ENCODE assay signal across 27 cellular contexts in the genomic region with DNA sequence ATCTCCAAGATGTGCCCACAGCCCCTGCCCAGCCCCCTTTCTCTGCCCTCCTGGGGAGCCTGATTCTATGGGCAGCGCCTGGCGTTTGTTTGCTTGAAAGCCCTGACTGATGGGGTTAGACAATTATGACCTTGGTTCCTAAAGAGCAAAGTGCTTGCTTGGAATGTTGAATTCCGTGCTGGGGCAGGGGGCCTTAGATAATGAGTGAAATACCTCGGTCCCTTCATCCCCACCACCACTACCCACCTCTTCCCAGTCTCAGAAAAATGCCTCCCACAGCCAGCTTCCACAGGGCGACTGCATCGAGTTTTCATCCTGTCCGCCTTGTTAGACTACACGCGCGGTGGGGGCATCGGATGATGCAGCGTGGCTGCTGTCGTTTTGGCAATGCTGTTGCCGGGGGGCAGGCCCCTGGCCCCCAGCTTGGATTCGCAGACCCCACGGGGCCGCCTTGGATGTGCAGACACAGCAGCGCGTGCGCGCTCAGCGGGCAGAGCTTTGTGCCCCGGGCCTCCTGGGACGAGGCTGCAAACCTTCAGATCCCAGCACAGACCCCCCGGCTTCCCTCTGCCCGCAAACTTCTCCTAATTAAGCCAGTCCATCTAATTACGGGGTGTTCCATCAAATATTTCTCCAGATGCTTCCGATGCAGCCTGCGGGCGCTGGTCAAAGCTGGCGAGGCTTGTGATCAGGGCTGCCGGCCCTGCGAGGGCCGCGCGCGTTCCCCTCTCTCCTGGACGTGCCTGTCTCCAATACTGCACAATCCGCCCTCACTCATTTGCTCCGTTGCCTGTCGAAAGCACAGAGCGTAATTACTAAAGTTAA.
A peak's percentile ranks its signal among the peaks of the same experiment; 100 is the strongest.
DNase-seq lines count a peak whose midpoint lies in the region; TF ChIP-seq lines count a peak whose summit lies in the region.
"Had no signal": no experiment of that assay in that cellular context is flagged by ENCODE, and none has a peak within 500 bp of the region (broad histone marks: within the 10 kb centered on the region; RNA-seq: fewer than 3 reads in every experiment).

No MANE protein-coding gene starts in this region.

- H3K4me2 ChIP-seq in H9 (ENCODE audit: insufficient read depth, insufficient read length, low read length): no peak overlapping the region

- H3K4ac ChIP-seq in H9 (ENCODE audit: low read depth, low read length): no peak overlapping the region

- H2BK15ac ChIP-seq in H9 (ENCODE audit: low read depth, low read length): no peak overlapping the region

- no peaks in the 10 kb centered on the region for H3K79me1 ChIP-seq in H9 (ENCODE audit: insufficient read depth, low read depth, low read length, poor library complexity, severe bottlenecking)

- BruUV-seq in A673 (replicated peaks; lab: Mats Ljungman, UMichigan): no TSS peak

- no peak overlapping the region for H2AK5ac ChIP-seq in H9 (ENCODE audit: insufficient read length, low read length)

- H3K27me3 ChIP-seq in A673 (replicated peaks; ENCODE audit: insufficient read depth, low read depth, low read length, poor library complexity) (peaks cover 58% of the 10 kb centered on the region), H9 (ENCODE audit: insufficient read depth, low read length) (no peaks in the 10 kb centered on the region), left ventricle myocardium inferior (ENCODE audit: low read depth) (peaks cover 90% of the 10 kb centered on the region), esophagus muscularis mucosa (peaks cover 0 to 30% (median 2%) of the 10 kb centered on the region in 4 donors)
- H3K27me3 ChIP-seq in CD8-positive, alpha-beta memory T cell (ENCODE audit: insufficient read depth, low read length, poor library complexity, severe bottlenecking): no peaks in the 10 kb centered on the region
- H3K27me3 ChIP-seq: ascending aorta, thyroid gland had no signal

- TF ChIP-seq CTCF in A673 (conservative IDR thresholded peaks at IDR 0.05; ENCODE audit: low read depth, low read length) (no peak), H9 (conservative IDR thresholded peaks at IDR 0.05) (no peak), left ventricle myocardium inferior (IDR thresholded peaks at IDR 0.05; ENCODE audit: borderline replicate concordance) (no peak), esophagus muscularis mucosa (IDR thresholded peaks at IDR 0.05) (no peak)

- peaks cover 15% of the 10 kb centered on the region for H3K4me1 ChIP-seq in A673 (ENCODE audit: insufficient read depth, low read length, poor library complexity, severe bottlenecking)
- H3K4me1 ChIP-seq in H9 (ENCODE audit: insufficient read depth, low read length): peaks cover 7% of the 10 kb centered on the region; the same call in 1 of the 2 replicates
- H3K4me1 ChIP-seq in left ventricle myocardium inferior: no peaks in the 10 kb centered on the region
- no peaks in the 10 kb centered on the region for H3K4me1 ChIP-seq in esophagus muscularis mucosa
- H3K4me1 ChIP-seq in CD8-positive, alpha-beta memory T cell (ENCODE audit: insufficient read depth, low read length): no peaks in the 10 kb centered on the region
- H3K4me1 ChIP-seq: ascending aorta, BE2C, prostate gland had no signal

- H3K9me3 Mint-ChIP-seq in H9: no peaks in the 10 kb centered on the region
- no peaks in the 10 kb centered on the region for H3K9me3 Mint-ChIP-seq in CD8-positive, alpha-beta memory T cell
- H3K9me3 Mint-ChIP-seq: activated CD8-positive, alpha-beta T cell treated with anti-CD3 and anti-CD28 coated beads for 36 hours; activated naive CD4-positive, alpha-beta T cell treated with anti-CD3 and anti-CD28 coated beads, Interleukin-2, amount 50 U/mL, for 72 hours; activated T-helper 2 cell treated with anti-CD3 and anti-CD28 coated beads, Interferon-gamma antibody, Interleukin-2, Interleukin-4, amounts not matched to agents 10 μg/mL and 5 μg/mL and 100 μg/mL, durations not matched to agents 14 hours and 24 hours and 36 hours; stimulated activated naive CD8-positive, alpha-beta T cell treated with anti-CD3 and anti-CD28 coated beads, Interleukin-15, Interleukin-2, amounts not matched to agents 100 ng/mL and 50 ng/mL, for 24 hours had no signal

- H4K91ac ChIP-seq in H9 (ENCODE audit: insufficient read length, low read depth, low read length): no peak overlapping the region

- no peak overlapping the region for H3K56ac ChIP-seq in H9 (ENCODE audit: insufficient read length, low read depth, low read length)

- peak overlapping the region in 1 of 3 experiments; percentile 65; a peak in 2 of 7 replicates for H3K27ac Mint-ChIP-seq in H9
- H3K27ac Mint-ChIP-seq in CD8-positive, alpha-beta memory T cell: no peak overlapping the region
- H3K27ac Mint-ChIP-seq: activated CD8-positive, alpha-beta T cell treated with anti-CD3 and anti-CD28 coated beads for 36 hours; activated naive CD4-positive, alpha-beta T cell treated with anti-CD3 and anti-CD28 coated beads, Interleukin-2, amount 50 U/mL, for 72 hours; activated T-helper 2 cell treated with anti-CD3 and anti-CD28 coated beads, Interferon-gamma antibody, Interleukin-2, Interleukin-4, amounts not matched to agents 10 μg/mL and 5 μg/mL and 100 μg/mL, durations not matched to agents 14 hours and 24 hours and 36 hours; stimulated activated naive CD8-positive, alpha-beta T cell treated with anti-CD3 and anti-CD28 coated beads, Interleukin-15, Interleukin-2, amounts not matched to agents 100 ng/mL and 50 ng/mL, for 24 hours; T-helper 17 cell had no signal

- no peak overlapping the region for H3K18ac ChIP-seq in H9 (ENCODE audit: insufficient read length, low read depth, low read length)

- H3K14ac ChIP-seq in H9 (ENCODE audit: insufficient read depth, low read length): 0 out of 2 replicates have a peak overlapping the region, but pooled peaks have one; percentile 29

- peaks cover 0 to 2% (median 0%) of the 10 kb centered on the region in 3 experiments; a peak in 2 of 7 replicates for H3K36me3 Mint-ChIP-seq in H9 (ENCODE audit: insufficient read depth in 1 of 3, low read depth in 3 of 3)
- H3K36me3 Mint-ChIP-seq in CD8-positive, alpha-beta memory T cell: no peaks in the 10 kb centered on the region
- H3K36me3 Mint-ChIP-seq: activated naive CD4-positive, alpha-beta T cell treated with anti-CD3 and anti-CD28 coated beads, Interleukin-2, amount 50 U/mL, for 72 hours had no signal

- intact Hi-C loops in A673 (cut with micrococcal nuclease; ENCODE audit: unreplicated experiment) (no loop called here), left ventricle myocardium inferior (cut with micrococcal nuclease) (no loop called here), posterior vena cava (cut with DNase I) (no loop called here), esophagus muscularis mucosa (cut with DNase I) (no loop called here)

- no peak overlapping the region for H2BK5ac ChIP-seq in H9 (ENCODE audit: insufficient read length, low read length)

- H4K8ac ChIP-seq in H9 (replicated peaks; ENCODE audit: insufficient read length, low read depth, low read length): no peak overlapping the region

- no peaks in the 10 kb centered on the region for H3K79me2 ChIP-seq in H9 (ENCODE audit: insufficient read depth, low read length)

- no peaks in the 10 kb centered on the region for H3K36me3 ChIP-seq in A673 (ENCODE audit: insufficient read depth, low read length, poor library complexity, severe bottlenecking)
- H3K36me3 ChIP-seq in left ventricle myocardium inferior: no peaks in the 10 kb centered on the region
- H3K36me3 ChIP-seq in esophagus muscularis mucosa: no peaks in the 10 kb centered on the region
- no peaks in the 10 kb centered on the region for H3K36me3 ChIP-seq in CD8-positive, alpha-beta memory T cell (ENCODE audit: insufficient read depth, low read length)
- H3K36me3 ChIP-seq: ascending aorta, BE2C, prostate gland, thyroid gland had no signal

- H3K9ac ChIP-seq in H9 (ENCODE audit: extremely low read depth, insufficient read length, low read length): no peak overlapping the region

- no peak overlapping the region for H2AFZ ChIP-seq in H9 (ENCODE audit: low read length)

- no peaks in the 10 kb centered on the region for H4K20me1 ChIP-seq in H9 (ENCODE audit: control insufficient read depth, insufficient read depth, insufficient read length)

- H2BK12ac ChIP-seq in H9 (ENCODE audit: insufficient read length, low read depth, low read length): no peak overlapping the region

- no peak overlapping the region for H3K27ac ChIP-seq in A673 (ENCODE audit: low read depth, low read length, poor library complexity, severe bottlenecking)
- no peak overlapping the region for H3K27ac ChIP-seq in H9 (ENCODE audit: insufficient read length, low read depth, low read length)
- H3K27ac ChIP-seq in left ventricle myocardium inferior (replicated peaks): no peak overlapping the region
- H3K27ac ChIP-seq in esophagus muscularis mucosa (replicated peaks in 1 of 4): no peak overlapping the region
- no peak overlapping the region for H3K27ac ChIP-seq in CD8-positive, alpha-beta memory T cell (ENCODE audit: low read depth, low read length)
- H3K27ac ChIP-seq: ascending aorta, prostate gland, thyroid gland had no signal

- H3K9me3 ChIP-seq in A673 (ENCODE audit: low read depth, low read length, poor library complexity, severe bottlenecking) (no peaks in the 10 kb centered on the region), H9 (ENCODE audit: control insufficient read depth, low read depth, low read length) (no peaks in the 10 kb centered on the region), left ventricle myocardium inferior (replicated peaks) (no peaks in the 10 kb centered on the region), esophagus muscularis mucosa (no peaks in the 10 kb centered on the region)
- no peaks in the 10 kb centered on the region for H3K9me3 ChIP-seq in CD8-positive, alpha-beta memory T cell (ENCODE audit: low read length)
- H3K9me3 ChIP-seq: ascending aorta, BE2C, prostate gland, thyroid gland had no signal

- H2BK120ac ChIP-seq in H9 (ENCODE audit: low read depth, low read length, poor library complexity, severe bottlenecking): no peak overlapping the region

- POLR2A ChIA-PET in A673 (lab: Charles Lee; ENCODE audit: low non-redundant PET): no interaction called here
- POLR2A ChIA-PET in CD8-positive, alpha-beta memory T cell (lab: Charles Lee): no interaction called here

- no peak overlapping the region for H2BK20ac ChIP-seq in H9 (ENCODE audit: low read depth, low read length, poor library complexity, severe bottlenecking)

- TF ChIP-seq POLR2A in esophagus muscularis mucosa (IDR thresholded peaks at IDR 0.05; ENCODE audit: low read depth): no peak

- no peak overlapping the region; a peak in 1 of 5 replicates for H3K4me3 Mint-ChIP-seq in H9
- no peak overlapping the region for H3K4me3 Mint-ChIP-seq in CD8-positive, alpha-beta memory T cell
- H3K4me3 Mint-ChIP-seq: activated CD8-positive, alpha-beta T cell treated with anti-CD3 and anti-CD28 coated beads for 36 hours; stimulated activated naive CD8-positive, alpha-beta T cell treated with anti-CD3 and anti-CD28 coated beads, Interleukin-15, Interleukin-2, amounts not matched to agents 100 ng/mL and 50 ng/mL, for 24 hours; T-helper 17 cell had no signal

- no peak for TF ChIP-seq EP300 in esophagus muscularis mucosa (IDR thresholded peaks at IDR 0.05)

- CTCF ChIA-PET in A673 (lab: Charles Lee): no interaction called here
- CTCF ChIA-PET in CD8-positive, alpha-beta memory T cell (lab: Charles Lee): no interaction called here

- no peak overlapping the region for H3K23ac ChIP-seq in H9 (ENCODE audit: insufficient read length, low read depth, low read length)

- peaks cover 38 to 40% of the 10 kb centered on the region in 2 experiments for H3K4me1 Mint-ChIP-seq in H9
- no peaks in the 10 kb centered on the region for H3K4me1 Mint-ChIP-seq in CD8-positive, alpha-beta memory T cell
- H3K4me1 Mint-ChIP-seq: T-helper 17 cell had no signal

- no CpG with 5 or more reads among the region's 42 CpGs for WGBS in H9 (ENCODE audit: extremely low coverage, insufficient read length, low lambda C conversion rate)
- WGBS in esophagus muscularis mucosa: 6% methylated on average over 17 of the region's 42 CpGs

- H3T11ph ChIP-seq in H9 (ENCODE audit: low read length): no peak overlapping the region

- peak; percentile 11 for DNase-seq in A673 (ENCODE audit: low spot score)
- DNase-seq in H9: no peak
- DNase-seq in left ventricle myocardium inferior: no peak
- DNase-seq in posterior vena cava (ENCODE audit: low spot score): peak; percentile 80
- DNase-seq in esophagus muscularis mucosa (ENCODE audit: extremely low spot score): no peak
- no peak for DNase-seq in CD8-positive, alpha-beta memory T cell
- DNase-seq in NCI-H1105 treated with DMSO at 0.1 percent for 48 hours (lab: John Stamatoyannopoulos, UW): no peak
- DNase-seq: ACHN; activated CD4-positive, alpha-beta T cell treated with anti-CD3 and anti-CD28 coated beads for 1 hour; activated CD8-positive, alpha-beta T cell treated with anti-CD3 and anti-CD28 coated beads for 36 hours; BE2C; cerebellar nuclear complex; effector CD4-positive, alpha-beta T cell; erythroblast; NCI-H1092 treated with DMSO at 0.1 percent for 48 hours; NCI-H1930; NCI-H524 treated with DMSO at 0.1 percent for 48 hours; T-helper 17 cell; thyroid gland had no signal

- peak overlapping the region; percentile 11 for H3K4me3 ChIP-seq in A673 (ENCODE audit: low read depth, low read length, poor library complexity, severe bottlenecking)
- peak overlapping the region; percentile 14 for H3K4me3 ChIP-seq in left ventricle myocardium inferior
- no peak overlapping the region for H3K4me3 ChIP-seq in esophagus muscularis mucosa
- H3K4me3 ChIP-seq in CD8-positive, alpha-beta memory T cell (ENCODE audit: low read length): no peak overlapping the region
- H3K4me3 ChIP-seq: K562, lung, prostate gland, skin epidermis, thyroid gland had no signal

- no peaks in the 10 kb centered on the region; the same call in 1 of the 2 replicates for H3K27me3 Mint-ChIP-seq in H9 (ENCODE audit: low read depth)
- H3K27me3 Mint-ChIP-seq in CD8-positive, alpha-beta memory T cell: peaks cover 17 to 61% of the 10 kb centered on the region in 2 donors

- no peak overlapping the region for H4K5ac ChIP-seq in H9 (ENCODE audit: insufficient read length, low read depth, low read length)

- no peaks in the 10 kb centered on the region for H3K23me2 ChIP-seq in H9 (ENCODE audit: insufficient read length, low read depth, low read length, poor library complexity, severe bottlenecking)

Comparison
In these comparisons a context has a peak if more than half of its experiments do, and no peak if none do; other contexts are left out.
1. DNase-seq: peak in A673 (single experiment) and posterior vena cava (single experiment); none in H9 (single experiment), left ventricle myocardium inferior (single experiment), esophagus muscularis mucosa (single experiment), CD8-positive, alpha-beta memory T cell (0 of 5) and NCI-H1105 treated with DMSO at 0.1 percent for 48 hours (single experiment).
2. H3K4me3 ChIP-seq: peak in A673 (single experiment) and left ventricle myocardium inferior (single experiment); none in esophagus muscularis mucosa (0 of 4) and CD8-positive, alpha-beta memory T cell (single experiment).